11 cellular contexts compared by ENCODE assay signal in the genomic region with DNA sequence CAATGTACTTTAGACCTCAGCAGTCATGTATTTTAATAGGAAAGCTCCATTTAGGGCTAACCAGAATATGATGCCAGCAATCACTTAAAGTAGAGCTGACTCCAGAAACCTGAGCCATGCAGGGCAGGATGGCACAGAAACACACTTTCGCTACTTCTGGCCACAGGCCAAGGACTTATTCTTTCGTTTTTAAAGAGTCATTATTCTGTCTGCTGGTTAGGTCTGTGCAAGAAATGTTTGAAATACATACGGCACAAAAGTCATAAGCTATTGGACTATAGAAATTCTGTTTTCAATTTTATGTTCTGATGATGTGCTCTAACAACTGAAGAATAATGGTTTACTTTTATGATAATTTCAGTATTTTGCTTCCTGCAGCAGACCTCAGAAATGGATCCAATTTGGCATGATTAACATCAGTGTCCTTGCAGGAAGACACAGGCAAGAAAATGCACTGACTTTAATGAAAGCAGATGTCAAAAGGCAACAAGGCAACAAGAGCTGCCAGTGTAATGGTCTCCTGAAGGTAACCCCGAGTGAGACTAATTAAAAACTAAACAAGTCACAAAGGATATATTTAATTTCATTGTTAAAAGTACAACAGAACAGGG.
DNase-seq lines count a peak whose midpoint lies in the region; ATAC-seq, FAIRE-seq and TF ChIP-seq lines count a peak whose summit lies in the region.
"Had no signal": no experiment of that assay in that cellular context is flagged by ENCODE, and none has a peak within 500 bp of the region (broad histone marks: within the 10 kb centered on the region; RNA-seq: fewer than 3 reads in every experiment).

No MANE protein-coding gene starts in this region.

- no peak overlapping the region for H2AFZ ChIP-seq in K562 (ENCODE audit: low read depth, low read length)

- POLR2A ChIA-PET in A549 (lab: Yijun Ruan, JAX): no interaction called here
- POLR2A ChIA-PET in K562 (lab: Yijun Ruan, JAX): interaction anchor here (0.7 kb wide), 1 partner anchor 16 kb away, joined by 3 read pairs; no protein-coding TSS in a partner anchor

- H3K9me1 ChIP-seq in K562 (ENCODE audit: control insufficient read depth, insufficient read depth, low read length): no peaks in the 10 kb centered on the region

- no peaks in the 10 kb centered on the region for H4K20me1 ChIP-seq in K562 (replicated peaks; ENCODE audit: control insufficient read depth, insufficient read depth, low read length)

- no peaks in the 10 kb centered on the region for H3K79me2 ChIP-seq in K562 (ENCODE audit: control insufficient read depth, insufficient read depth, low read length)

- H3K4me1 ChIP-seq in A549: no peaks in the 10 kb centered on the region
- H3K4me1 ChIP-seq in K562 (replicated peaks in 1 of 2; ENCODE audit: control insufficient read depth in 2 of 2, insufficient read depth in 2 of 2, low read length in 2 of 2): no peaks in the 10 kb centered on the region

- no peak for TF ChIP-seq POLR2A in A549 (IDR thresholded peaks at IDR 0.05; ENCODE audit: low read length)
- TF ChIP-seq POLR2A in K562 (conservative IDR thresholded peaks at IDR 0.05): no peak
- no peak for TF ChIP-seq POLR2A in erythroblast (IDR thresholded peaks at IDR 0.05; ENCODE audit: low read length)

- FAIRE-seq in A549 (lab: Jason Lieb, UNC) (no peak), K562 (lab: Jason Lieb, UNC) (no peak)

- H3K9ac ChIP-seq in K562 (ENCODE audit: insufficient read depth in 1 of 2, low read depth in 2 of 2, low read length in 2 of 2): no peak overlapping the region

- H3K9me3 ChIP-seq in A549 (no peaks in the 10 kb centered on the region), K562 (replicated peaks; ENCODE audit: control insufficient read depth, insufficient read depth, low read depth, low read length) (no peaks in the 10 kb centered on the region)
- H3K9me3 ChIP-seq: HAP-1 had no signal

- peaks cover 0 to 12% of the 10 kb centered on the region in 2 experiments; a peak in 2 of 5 replicates for H3K27me3 ChIP-seq in K562 (ENCODE audit: control insufficient read depth in 2 of 2, insufficient read depth in 2 of 2, low read length in 2 of 2)

- H3K4me2 ChIP-seq in A549 (peak overlapping the region; percentile 29; the same call in 2 of the 3 replicates), K562 (ENCODE audit: insufficient read depth, low read length) (no peak overlapping the region)

- TF ChIP-seq RAD21 in A549 (conservative IDR thresholded peaks at IDR 0.05 in 1 of 2, IDR thresholded peaks at IDR 0.05 in 1 of 2) (no peak), K562 (CRISPR knock-in tag; conservative IDR thresholded peaks at IDR 0.05 in 1 of 2, IDR thresholded peaks at IDR 0.05 in 1 of 2) (no peak)

- H3K27ac ChIP-seq in A549: no peak overlapping the region
- no peak overlapping the region for H3K27ac ChIP-seq in K562 (ENCODE audit: extremely low read depth, low read depth, low read length)

- no peaks in the 10 kb centered on the region for H3K36me3 ChIP-seq in K562 (ENCODE audit: control insufficient read depth, insufficient read depth, low read length)
- H3K36me3 ChIP-seq: HAP-1 had no signal

- DNase-seq in A549 (ENCODE audit: low read depth in 1 of 2, low spot score in 1 of 2) (no peak), M059J (ENCODE audit: low read depth) (peak; percentile 66), K562 (ENCODE audit: extremely low read depth in 1 of 4, low spot score in 3 of 4) (no peak), medulla oblongata (ENCODE audit: extremely low spot score) (peak; percentile 48), erythroblast (lab: John Stamatoyannopoulos, UW) (no peak)
- no peak for DNase-seq in effector CD4-positive, alpha-beta T cell
- no peak for DNase-seq in stimulated activated CD4-positive, alpha-beta T cell treated with anti-CD3 and anti-CD28 coated beads, Interleukin-1b, Interleukin-23, amount 100 ng/mL, for 48 hours
- DNase-seq: activated naive CD8-positive, alpha-beta T cell treated with anti-CD3 and anti-CD28 coated beads, Interleukin-2, amount 50 U/mL, for 24 hours; NCI-H526 had no signal

- no peak overlapping the region for H3K4me3 ChIP-seq in A549
- no peak overlapping the region for H3K4me3 ChIP-seq in K562
- H3K4me3 ChIP-seq: HAP-1 had no signal

- CTCF ChIA-PET in A549 (lab: Yijun Ruan, JAX) (interaction anchor here (0.8 to 1.5 kb wide), 2 partner anchors 11 to 125 kb away, joined by 3 read pairs; no protein-coding TSS in a partner anchor), K562 (lab: Yijun Ruan, JAX; ENCODE audit: low intra/inter-chr PET ratio) (no interaction called here)

- BruUV-seq in K562 (replicated peaks; lab: Mats Ljungman, UMichigan): no TSS peak

- 60% methylated on average over 4 of the region's 4 CpGs for WGBS in A549 (ENCODE audit: missing lambda C conversion rate)
- WGBS in K562 (ENCODE audit: insufficient coverage, low coverage, missing lambda C conversion rate): 0% methylated on average over 4 of the region's 4 CpGs

- TF ChIP-seq EP300 in A549 (IDR thresholded peaks at IDR 0.05): no peak
- no peak for TF ChIP-seq EP300 in K562 (IDR thresholded peaks at IDR 0.05; ENCODE audit: low read length)

- ATAC-seq in A549: no peak
- ATAC-seq in K562: no peak
- no peak for ATAC-seq in activated CD4-positive, CD25-positive, alpha-beta regulatory T cell treated with anti-CD3 and anti-CD28 coated beads, Interleukin-2, amount 50 U/mL, for 24 hours
- ATAC-seq: activated naive CD8-positive, alpha-beta T cell treated with anti-CD3 and anti-CD28 coated beads, Interleukin-2, amount 50 U/mL, for 24 hours had no signal

- intact Hi-C loops in K562 (cut with micrococcal nuclease): no loop called here

- in situ Hi-C loops in K562 (cut with MboI): no loop called here

- TF ChIP-seq CTCF in A549 (IDR thresholded peaks at IDR 0.05): no peak
- no peak for TF ChIP-seq CTCF in K562 (IDR thresholded peaks at IDR 0.05 in 2 of 3, conservative IDR thresholded peaks at IDR 0.05 in 1 of 3; ENCODE audit: insufficient read depth in 2 of 3, low read depth in 1 of 3, low read length in 3 of 3)

TF ChIP-seq in A549, 52 proteins besides CTCF, POLR2A, EP300 and RAD21:
- no peak for TF ChIP-seq MAZ (IDR thresholded peaks at IDR 0.05; ENCODE audit: borderline replicate concordance, low read depth, low read length)
TF ChIP-seq in A549: peak in this region for 0.

TF ChIP-seq in K562, 482 proteins besides CTCF, POLR2A, EP300 and RAD21:
- TF ChIP-seq NFIC (IDR thresholded peaks at IDR 0.05) (peak; percentile 45; the same call in 1 of the 2 replicates), PHF8 (IDR thresholded peaks at IDR 0.05; ENCODE audit: borderline replicate concordance, low read length) (no peak)

Comparison
In these comparisons a context has a peak if more than half of its experiments do, and no peak if none do; other contexts are left out.
1. DNase-seq: peak in M059J (single experiment) and medulla oblongata (single experiment); none in A549 (0 of 2), K562 (0 of 4), effector CD4-positive, alpha-beta T cell (single experiment), stimulated activated CD4-positive, alpha-beta T cell treated with anti-CD3 and anti-CD28 coated beads, Interleukin-1b, Interleukin-23, amount 100 ng/mL, for 48 hours (single experiment) and erythroblast (0 of 2).